In the genomic region with DNA sequence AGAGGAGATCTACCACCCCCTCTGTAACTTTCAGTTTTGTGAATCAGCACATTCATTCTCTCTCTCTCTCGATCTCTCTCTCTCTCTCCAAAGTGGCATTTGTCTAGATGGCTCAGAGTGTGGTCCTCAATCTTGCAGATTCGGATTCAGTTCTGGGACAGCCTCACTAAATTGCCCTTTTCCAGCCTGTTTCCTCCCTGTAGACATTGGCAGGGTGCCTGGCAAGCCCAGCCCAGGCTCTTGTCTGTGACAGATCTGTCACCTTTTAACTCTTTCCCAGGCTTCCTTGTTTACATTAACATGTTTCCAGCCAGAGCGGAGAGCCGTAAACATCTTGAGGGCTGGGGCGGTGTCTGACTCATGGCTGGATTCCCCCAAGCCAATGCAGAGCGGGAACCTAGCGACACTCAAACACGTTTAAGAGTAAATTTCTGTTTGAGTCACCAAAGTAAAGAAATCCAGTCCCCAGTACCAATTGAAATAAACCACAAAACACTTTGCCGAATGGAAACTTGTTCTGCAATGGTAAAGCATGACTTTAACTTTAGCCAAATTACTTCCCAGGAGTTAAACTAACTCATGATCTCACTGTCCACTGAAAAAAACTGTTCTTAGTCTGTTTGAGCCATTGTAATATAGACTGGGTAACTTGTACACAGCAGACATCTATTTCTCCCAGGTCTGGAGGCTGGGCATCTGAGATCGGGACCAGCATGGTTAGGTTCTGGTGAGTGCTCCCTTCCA, we compare ENCODE assay signal across 1 cellular context.
TF ChIP-seq lines count a peak whose summit lies in the region.

No MANE protein-coding gene starts in this region.

TF ChIP-seq in HepG2, 621 proteins besides CTCF, POLR2A, EP300 and RAD21 (continued from another document):
- TF ChIP-seq, protein P1, sequence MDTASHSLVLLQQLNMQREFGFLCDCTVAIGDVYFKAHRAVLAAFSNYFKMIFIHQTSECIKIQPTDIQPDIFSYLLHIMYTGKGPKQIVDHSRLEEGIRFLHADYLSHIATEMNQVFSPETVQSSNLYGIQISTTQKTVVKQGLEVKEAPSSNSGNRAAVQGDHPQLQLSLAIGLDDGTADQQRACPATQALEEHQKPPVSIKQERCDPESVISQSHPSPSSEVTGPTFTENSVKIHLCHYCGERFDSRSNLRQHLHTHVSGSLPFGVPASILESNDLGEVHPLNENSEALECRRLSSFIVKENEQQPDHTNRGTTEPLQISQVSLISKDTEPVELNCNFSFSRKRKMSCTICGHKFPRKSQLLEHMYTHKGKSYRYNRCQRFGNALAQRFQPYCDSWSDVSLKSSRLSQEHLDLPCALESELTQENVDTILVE (CRISPR knock-in tag; IDR thresholded peaks at IDR 0.05), result no peak
- no peak for TF ChIP-seq PCBP2 (optimal IDR thresholded peaks at IDR 0.05; ENCODE audit: low read depth, low read length, poor library complexity, severe bottlenecking)
- TF ChIP-seq KLF6 (CRISPR knock-in tag; IDR thresholded peaks at IDR 0.05), result no peak
- no peak for TF ChIP-seq CEBPB (IDR thresholded peaks at IDR 0.05; ENCODE audit: borderline replicate concordance, low read depth, low read length)
- TF ChIP-seq MBD4 (IDR thresholded peaks at IDR 0.05; ENCODE audit: borderline replicate concordance, low read length), result no peak
- TF ChIP-seq SMAD9 (CRISPR knock-in tag; IDR thresholded peaks at IDR 0.05), result no peak
- no peak for TF ChIP-seq ZNF572 (CRISPR knock-in tag; IDR thresholded peaks at IDR 0.05)
- TF ChIP-seq SAP130 (CRISPR knock-in tag; IDR thresholded peaks at IDR 0.05; ENCODE audit: low read depth), result no peak; the same call in 1 of the 2 replicates
- TF ChIP-seq FOXK1 (CRISPR knock-in tag; IDR thresholded peaks at IDR 0.05; ENCODE audit: borderline replicate concordance, low read depth), result peak; percentile 21; the same call in 1 of the 2 replicates
- no peak for TF ChIP-seq LCORL (IDR thresholded peaks at IDR 0.05)
- TF ChIP-seq LCORL (CRISPR knock-in tag; IDR thresholded peaks at IDR 0.05), result 0 out of 2 replicates have a peak, but pooled peaks have one; percentile 22
- TF ChIP-seq ZNF570 (CRISPR knock-in tag; IDR thresholded peaks at IDR 0.05; ENCODE audit: borderline replicate concordance), result no peak
- TF ChIP-seq KMT2B (CRISPR knock-in tag; IDR thresholded peaks at IDR 0.05), result no peak
- TF ChIP-seq ZNF7 (CRISPR knock-in tag; IDR thresholded peaks at IDR 0.05), result peak; percentile 68
- no peak for TF ChIP-seq ZNF761 (CRISPR knock-in tag; conservative IDR thresholded peaks at IDR 0.05)
- peak; percentile 65; the same call in 1 of the 2 replicates for TF ChIP-seq FOXA3 (CRISPR knock-in tag; IDR thresholded peaks at IDR 0.05)
- TF ChIP-seq ZNF652 (CRISPR knock-in tag; IDR thresholded peaks at IDR 0.05; ENCODE audit: borderline replicate concordance, low read depth), result peak; percentile 92
- peak; percentile 61 for TF ChIP-seq FOSL2 (CRISPR knock-in tag; IDR thresholded peaks at IDR 0.05)
- 0 out of 2 replicates have a peak, but pooled peaks have one; percentile 14 for TF ChIP-seq ELF3 (CRISPR knock-in tag; IDR thresholded peaks at IDR 0.05)
- TF ChIP-seq ARHGAP35 (CRISPR knock-in tag; IDR thresholded peaks at IDR 0.05; ENCODE audit: borderline replicate concordance), result no peak
- TF ChIP-seq PRDM15 (CRISPR knock-in tag; IDR thresholded peaks at IDR 0.05), result no peak
- TF ChIP-seq XRCC5 (optimal IDR thresholded peaks at IDR 0.05; ENCODE audit: low read length), result peak; percentile 60
- TF ChIP-seq CHD4 (IDR thresholded peaks at IDR 0.05; ENCODE audit: borderline replicate concordance, low read length), result no peak
- no peak for TF ChIP-seq CERS6 (CRISPR knock-in tag; IDR thresholded peaks at IDR 0.05)
- no peak for TF ChIP-seq MED13 (CRISPR knock-in tag; IDR thresholded peaks at IDR 0.05)
- TF ChIP-seq SKI (IDR thresholded peaks at IDR 0.05; ENCODE audit: partially characterized antibody), result peak; percentile 31
- TF ChIP-seq PHF8 (CRISPR knock-in tag; IDR thresholded peaks at IDR 0.05), result no peak
- TF ChIP-seq SETDB1 (CRISPR knock-in tag; IDR thresholded peaks at IDR 0.05; ENCODE audit: borderline replicate concordance), result no peak
- TF ChIP-seq, protein P2, sequence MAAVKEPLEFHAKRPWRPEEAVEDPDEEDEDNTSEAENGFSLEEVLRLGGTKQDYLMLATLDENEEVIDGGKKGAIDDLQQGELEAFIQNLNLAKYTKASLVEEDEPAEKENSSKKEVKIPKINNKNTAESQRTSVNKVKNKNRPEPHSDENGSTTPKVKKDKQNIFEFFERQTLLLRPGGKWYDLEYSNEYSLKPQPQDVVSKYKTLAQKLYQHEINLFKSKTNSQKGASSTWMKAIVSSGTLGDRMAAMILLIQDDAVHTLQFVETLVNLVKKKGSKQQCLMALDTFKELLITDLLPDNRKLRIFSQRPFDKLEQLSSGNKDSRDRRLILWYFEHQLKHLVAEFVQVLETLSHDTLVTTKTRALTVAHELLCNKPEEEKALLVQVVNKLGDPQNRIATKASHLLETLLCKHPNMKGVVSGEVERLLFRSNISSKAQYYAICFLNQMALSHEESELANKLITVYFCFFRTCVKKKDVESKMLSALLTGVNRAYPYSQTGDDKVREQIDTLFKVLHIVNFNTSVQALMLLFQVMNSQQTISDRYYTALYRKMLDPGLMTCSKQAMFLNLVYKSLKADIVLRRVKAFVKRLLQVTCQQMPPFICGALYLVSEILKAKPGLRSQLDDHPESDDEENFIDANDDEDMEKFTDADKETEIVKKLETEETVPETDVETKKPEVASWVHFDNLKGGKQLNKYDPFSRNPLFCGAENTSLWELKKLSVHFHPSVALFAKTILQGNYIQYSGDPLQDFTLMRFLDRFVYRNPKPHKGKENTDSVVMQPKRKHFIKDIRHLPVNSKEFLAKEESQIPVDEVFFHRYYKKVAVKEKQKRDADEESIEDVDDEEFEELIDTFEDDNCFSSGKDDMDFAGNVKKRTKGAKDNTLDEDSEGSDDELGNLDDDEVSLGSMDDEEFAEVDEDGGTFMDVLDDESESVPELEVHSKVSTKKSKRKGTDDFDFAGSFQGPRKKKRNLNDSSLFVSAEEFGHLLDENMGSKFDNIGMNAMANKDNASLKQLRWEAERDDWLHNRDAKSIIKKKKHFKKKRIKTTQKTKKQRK (IDR thresholded peaks at IDR 0.05; ENCODE audit: low read length), result no peak
- TF ChIP-seq, protein P3, sequence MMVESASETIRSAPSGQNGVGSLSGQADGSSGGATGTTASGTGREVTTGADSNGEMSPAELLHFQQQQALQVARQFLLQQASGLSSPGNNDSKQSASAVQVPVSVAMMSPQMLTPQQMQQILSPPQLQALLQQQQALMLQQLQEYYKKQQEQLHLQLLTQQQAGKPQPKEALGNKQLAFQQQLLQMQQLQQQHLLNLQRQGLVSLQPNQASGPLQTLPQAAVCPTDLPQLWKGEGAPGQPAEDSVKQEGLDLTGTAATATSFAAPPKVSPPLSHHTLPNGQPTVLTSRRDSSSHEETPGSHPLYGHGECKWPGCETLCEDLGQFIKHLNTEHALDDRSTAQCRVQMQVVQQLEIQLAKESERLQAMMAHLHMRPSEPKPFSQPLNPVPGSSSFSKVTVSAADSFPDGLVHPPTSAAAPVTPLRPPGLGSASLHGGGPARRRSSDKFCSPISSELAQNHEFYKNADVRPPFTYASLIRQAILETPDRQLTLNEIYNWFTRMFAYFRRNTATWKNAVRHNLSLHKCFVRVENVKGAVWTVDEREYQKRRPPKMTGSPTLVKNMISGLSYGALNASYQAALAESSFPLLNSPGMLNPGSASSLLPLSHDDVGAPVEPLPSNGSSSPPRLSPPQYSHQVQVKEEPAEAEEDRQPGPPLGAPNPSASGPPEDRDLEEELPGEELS (CRISPR knock-in tag; IDR thresholded peaks at IDR 0.05), result peak; percentile 46; the same call in 1 of the 2 replicates
- TF ChIP-seq KMT2A (CRISPR knock-in tag; IDR thresholded peaks at IDR 0.05), result no peak
- TF ChIP-seq, protein P4, sequence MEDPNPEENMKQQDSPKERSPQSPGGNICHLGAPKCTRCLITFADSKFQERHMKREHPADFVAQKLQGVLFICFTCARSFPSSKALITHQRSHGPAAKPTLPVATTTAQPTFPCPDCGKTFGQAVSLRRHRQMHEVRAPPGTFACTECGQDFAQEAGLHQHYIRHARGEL (CRISPR knock-in tag; IDR thresholded peaks at IDR 0.05), result no peak
- no peak for TF ChIP-seq REXO4 (CRISPR knock-in tag; IDR thresholded peaks at IDR 0.05; ENCODE audit: borderline replicate concordance)
- no peak for TF ChIP-seq ZNF264 (CRISPR knock-in tag; IDR thresholded peaks at IDR 0.05)
- TF ChIP-seq SCMH1 (CRISPR knock-in tag; IDR thresholded peaks at IDR 0.05; ENCODE audit: borderline replicate concordance), result no peak
- peak; percentile 34; the same call in 1 of the 2 replicates for TF ChIP-seq TBX2 (CRISPR knock-in tag; IDR thresholded peaks at IDR 0.05; ENCODE audit: borderline replicate concordance)
- TF ChIP-seq MXI1 (IDR thresholded peaks at IDR 0.05; ENCODE audit: borderline replicate concordance, low read depth, low read length), result peak; percentile 41; the same call in 1 of the 3 replicates
- TF ChIP-seq SRSF1 (optimal IDR thresholded peaks at IDR 0.05; ENCODE audit: low read depth, low read length), result no peak
- no peak for TF ChIP-seq GMEB2 (CRISPR knock-in tag; IDR thresholded peaks at IDR 0.05; ENCODE audit: low read depth)
- no peak for TF ChIP-seq ZNF225 (CRISPR knock-in tag; IDR thresholded peaks at IDR 0.05)
TF ChIP-seq in HepG2: peak in this region for 17.
